In the genomic region with DNA sequence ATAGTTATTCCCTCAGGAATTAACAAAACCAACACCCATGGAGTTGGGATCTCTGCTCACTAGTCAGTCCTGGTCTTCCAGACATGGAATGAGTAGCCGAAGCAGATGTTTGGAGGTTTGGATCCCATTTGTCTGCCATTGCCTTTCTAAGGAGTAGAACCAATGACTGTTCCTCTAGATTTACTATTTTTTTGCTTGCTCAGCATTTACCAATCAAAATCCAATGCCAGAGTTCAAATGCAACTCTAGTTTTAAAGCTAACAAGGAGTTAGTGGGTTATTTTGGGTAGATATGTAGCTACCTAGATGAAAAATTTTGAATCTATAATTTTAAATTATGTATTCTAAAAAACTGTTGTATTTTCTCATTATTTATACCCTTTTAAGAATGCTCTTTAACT, we compare ENCODE assay signal across 34 cellular contexts.
"Had no signal": no experiment of that assay in that cellular context is flagged by ENCODE, and none has a peak within 500 bp of the region (broad histone marks: within the 10 kb centered on the region; RNA-seq: fewer than 3 reads in every experiment).

No MANE protein-coding gene starts in this region.

- H3K4me3 ChIP-seq: adrenal gland, body of pancreas, breast epithelium had no signal

- DNase-seq: activated B cell treated with CpG ODN at 0.5 μM for 24 hours; activated CD4-positive, alpha-beta memory T cell treated with anti-CD3 and anti-CD28 coated beads for 36 hours; activated CD4-positive, alpha-beta T cell treated with anti-CD3 and anti-CD28 coated beads for 4 hours; activated CD4-positive, alpha-beta T cell treated with anti-CD3 and anti-CD28 coated beads, Interleukin-2, amount 10 ng/mL, durations not matched to agents 24 days and 14 days; activated CD4-positive, alpha-beta T cell treated with anti-CD3 and anti-CD28 coated beads, Interleukin-2, amount 50 U/mL, for 1 hour; activated CD4-positive, alpha-beta T cell treated with anti-CD3 and anti-CD28 coated beads, Interleukin-2, amount 50 U/mL, for 4 hours; activated CD4-positive, CD25-positive, alpha-beta regulatory T cell treated with anti-CD3 and anti-CD28 coated beads, Interleukin-2, amount 50 U/mL, for 72 hours; activated CD8-positive, alpha-beta memory T cell treated with anti-CD3 and anti-CD28 coated beads, Interleukin-2, amount 50 U/mL, for 4 hours; activated CD8-positive, alpha-beta T cell treated with anti-CD3 and anti-CD28 coated beads for 36 hours; activated effector memory CD4-positive, alpha-beta T cell treated with anti-CD3 and anti-CD28 coated beads, Interleukin-2, amount 50 U/mL, for 16 hours; activated gamma-delta T cell treated with Interleukin-2 at 50 U/mL for 16 hours; activated naive CD4-positive, alpha-beta T cell; activated naive CD4-positive, alpha-beta T cell treated with anti-CD3 and anti-CD28 coated beads for 36 hours; activated naive CD4-positive, alpha-beta T cell treated with anti-CD3 and anti-CD28 coated beads, Interleukin-2, amount 50 U/mL, for 16 hours; activated naive CD8-positive, alpha-beta T cell treated with anti-CD3 and anti-CD28 coated beads for 36 hours; activated T-cell treated with anti-CD3 and anti-CD28 coated beads for 4 hours; activated T-cell treated with anti-CD3 and anti-CD28 coated beads, Interleukin-2, amount 50 U/mL, for 1 hour; activated T-cell treated with anti-CD3 and anti-CD28 coated beads, Interleukin-2, amount 50 U/mL, for 4 hours; activated T-cell treated with anti-CD3 and anti-CD28 coated beads, Interleukin-2, amount 50 U/mL, for 72 hours; adrenal gland; amniotic stem cell; aorta; body of pancreas; brain microvascular endothelial cell; central memory CD4-positive, alpha-beta T cell; T-helper 2 cell; T-helper 9 cell had no signal

- ATAC-seq: activated CD8-positive, alpha-beta T cell treated with anti-CD3 and anti-CD28 coated beads for 36 hours; activated naive CD4-positive, alpha-beta T cell treated with anti-CD3 and anti-CD28 coated beads, Interleukin-2, amount 50 U/mL, for 72 hours; activated T-cell treated with anti-CD3 and anti-CD28 coated beads, Interleukin-2, amount 50 U/mL, for 4 hours; activated T-cell treated with anti-CD3 and anti-CD28 coated beads, Interleukin-2, amount 50 U/mL, for 72 hours; activated T-helper 17 cell treated with anti-CD3 and anti-CD28 coated beads, Interleukin-2, amount 50 U/mL, for 72 hours; body of pancreas had no signal

- H3K27me3 ChIP-seq: adrenal gland, body of pancreas, brain microvascular endothelial cell, breast epithelium had no signal

- H3K9me3 ChIP-seq: adrenal gland, body of pancreas, breast epithelium had no signal

- FAIRE-seq: astrocyte, colon, TTC549 had no signal

- H3K27ac ChIP-seq: adrenal gland, body of pancreas, brain microvascular endothelial cell, breast epithelium, VCaP had no signal

- H3K36me3 ChIP-seq: brain microvascular endothelial cell, breast epithelium had no signal

- H3K4me1 ChIP-seq: adrenal gland, body of pancreas, breast epithelium had no signal
